1 cellular context compared by ENCODE assay signal in the genomic region with DNA sequence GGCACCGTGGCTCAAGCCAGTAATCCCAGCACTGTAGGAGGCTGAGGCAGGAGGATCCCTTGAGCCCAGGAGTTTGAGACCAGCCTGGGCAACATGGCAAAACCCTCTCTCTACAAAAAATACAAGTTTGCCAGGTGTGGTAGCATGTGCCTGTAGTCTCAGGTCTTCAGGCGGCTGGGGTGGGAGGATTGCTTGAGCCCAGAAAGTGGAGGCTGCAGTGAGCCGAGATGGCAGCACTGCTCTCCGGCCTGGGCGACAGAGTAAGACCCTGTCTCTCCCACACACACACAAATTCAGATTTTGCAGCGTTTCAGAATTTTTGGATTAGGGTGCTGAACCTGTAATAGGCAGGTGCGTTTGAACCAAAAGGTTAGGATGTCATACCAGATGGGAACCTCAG.
TF ChIP-seq lines count a peak whose summit lies in the region.

No MANE protein-coding gene starts in this region.

TF ChIP-seq in SK-N-SH, 30 proteins besides CTCF, POLR2A, EP300 and RAD21 (continued from another document):
- no peak for TF ChIP-seq PBX3 (IDR thresholded peaks at IDR 0.05)
- no peak for TF ChIP-seq REST (IDR thresholded peaks at IDR 0.05; ENCODE audit: low read depth, low read length)
- TF ChIP-seq GABPA (IDR thresholded peaks at IDR 0.05; ENCODE audit: low read depth), result no peak
- TF ChIP-seq NRF1 (IDR thresholded peaks at IDR 0.05; ENCODE audit: low read depth, low read length), result no peak
- TF ChIP-seq TCF12 (IDR thresholded peaks at IDR 0.05), result no peak
